Comparison of ENCODE assay signal across 13 cellular contexts in the genomic region with DNA sequence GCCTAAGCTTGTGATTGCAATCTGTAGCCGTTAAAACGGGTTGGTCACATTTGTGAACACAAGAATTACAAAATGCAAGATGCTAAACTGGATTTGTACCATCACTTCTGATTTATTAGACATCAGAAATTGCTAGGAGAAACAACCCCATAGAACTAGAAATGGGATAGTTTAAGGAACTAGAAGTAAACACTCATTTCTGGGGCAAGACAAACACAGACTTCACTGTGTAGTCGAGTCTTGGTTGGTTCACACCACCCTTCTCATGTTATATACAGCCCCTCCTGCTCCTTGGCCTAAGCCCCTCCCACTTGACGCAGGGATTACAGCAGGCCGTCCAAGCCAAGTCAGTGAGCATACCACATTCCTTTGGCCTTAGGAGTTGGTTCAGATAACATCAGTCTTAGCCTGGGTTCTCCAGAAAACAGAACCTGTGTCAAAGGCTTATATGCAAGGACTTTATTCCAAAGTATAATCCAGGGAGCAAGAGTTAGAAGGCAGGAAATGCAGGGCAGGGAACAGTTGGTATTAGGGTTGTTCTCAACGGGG. TPM values are rescaled to one million over a fixed set of nuclear protein-coding genes. Genes with fewer than 3 reads are reported as not detected.
A peak's percentile ranks its signal among the peaks of the same experiment; 100 is the strongest.
DNase-seq lines count a peak whose midpoint lies in the region; ATAC-seq and TF ChIP-seq lines count a peak whose summit lies in the region.
"Had no signal": no experiment of that assay in that cellular context is flagged by ENCODE, and none has a peak within 500 bp of the region (broad histone marks: within the 10 kb centered on the region; RNA-seq: fewer than 3 reads in every experiment).

No MANE protein-coding gene starts in this region.

- no peak overlapping the region for H3K4me3 Mint-ChIP-seq in progenitor cell of endocrine pancreas (ENCODE audit: low read depth)
- H3K4me3 Mint-ChIP-seq: activated CD4-positive, alpha-beta T cell treated with anti-CD3 and anti-CD28 coated beads, Interleukin-2, amount 10 ng/mL, durations not matched to agents 24 days and 14 days; activated naive CD4-positive, alpha-beta T cell treated with anti-CD3 and anti-CD28 coated beads, Interleukin-2, amount 50 U/mL, for 24 hours; stimulated activated naive CD8-positive, alpha-beta T cell treated with anti-CD3 and anti-CD28 coated beads, Interleukin-15, Interleukin-2, amounts not matched to agents 100 ng/mL and 50 ng/mL, for 24 hours had no signal

- no peaks in the 10 kb centered on the region for H3K4me1 ChIP-seq in Karpas-422 (ENCODE audit: low read length)
- H3K4me1 ChIP-seq: BE2C, esophagus squamous epithelium had no signal

- no peaks in the 10 kb centered on the region for H3K9me3 Mint-ChIP-seq in progenitor cell of endocrine pancreas (ENCODE audit: low read depth)
- H3K9me3 Mint-ChIP-seq: stimulated activated naive CD8-positive, alpha-beta T cell treated with anti-CD3 and anti-CD28 coated beads, Interleukin-15, Interleukin-2, amounts not matched to agents 100 ng/mL and 50 ng/mL, for 24 hours had no signal

- H3K27me3 ChIP-seq in Karpas-422 (ENCODE audit: low read length): no peaks in the 10 kb centered on the region

- H3K36me3 Mint-ChIP-seq in progenitor cell of endocrine pancreas (ENCODE audit: insufficient read depth): no peaks in the 10 kb centered on the region

- in situ Hi-C loops in astrocyte of the spinal cord (cut with HindIII; ENCODE audit: low sequenced_read_pairs): no loop called here

- H4K20me1 ChIP-seq in Karpas-422 (ENCODE audit: insufficient read depth, low read depth, low read length): no peaks in the 10 kb centered on the region

- no peak overlapping the region for H3K27ac ChIP-seq in Karpas-422 (ENCODE audit: low read length)
- H3K27ac ChIP-seq: esophagus squamous epithelium had no signal

- no peak for ATAC-seq in GM21737 (IDR thresholded peaks at IDR 0.05; ENCODE audit: unreplicated experiment)

- no peaks in the 10 kb centered on the region for H3K9me2 ChIP-seq in Karpas-422 (replicated peaks; ENCODE audit: insufficient read depth, low read length)

- H3K9me3 ChIP-seq in Karpas-422 (ENCODE audit: low read length): no peaks in the 10 kb centered on the region
- H3K9me3 ChIP-seq: BE2C had no signal

- H3K36me3 ChIP-seq in Karpas-422 (ENCODE audit: insufficient read depth, low read length): no peaks in the 10 kb centered on the region
- H3K36me3 ChIP-seq: BE2C, esophagus squamous epithelium had no signal

- no peak for TF ChIP-seq CTCF in astrocyte of the spinal cord (IDR thresholded peaks at IDR 0.05; ENCODE audit: low read depth, low read length)
- TF ChIP-seq CTCF in progenitor cell of endocrine pancreas (IDR thresholded peaks at IDR 0.05; ENCODE audit: unreplicated experiment): no peak

- H3K79me2 ChIP-seq in Karpas-422 (ENCODE audit: low read length): no peaks in the 10 kb centered on the region

- H3K27me3 Mint-ChIP-seq in progenitor cell of endocrine pancreas: no peaks in the 10 kb centered on the region

- H2AFZ ChIP-seq in Karpas-422 (ENCODE audit: low read length): no peak overlapping the region

- H3K9ac ChIP-seq in Karpas-422 (ENCODE audit: low read length): no peak overlapping the region

- no peaks in the 10 kb centered on the region for H3K4me1 Mint-ChIP-seq in progenitor cell of endocrine pancreas (ENCODE audit: low read depth)
- H3K4me1 Mint-ChIP-seq: activated naive CD4-positive, alpha-beta T cell treated with anti-CD3 and anti-CD28 coated beads, Interleukin-2, amount 50 U/mL, for 24 hours had no signal

- no peak overlapping the region for H3K4me2 ChIP-seq in Karpas-422 (ENCODE audit: low read depth, low read length, poor library complexity, severe bottlenecking)

- H3K4me3 ChIP-seq in Karpas-422 (ENCODE audit: low read length) (no peak overlapping the region), astrocyte of the spinal cord (ENCODE audit: low read depth, low read length) (no peak overlapping the region)
- H3K4me3 ChIP-seq: esophagus squamous epithelium had no signal

- peak; percentile 90 for DNase-seq in AG08395 (ENCODE audit: low spot score)
- DNase-seq in Karpas-422: peak; percentile 29
- peak; percentile 78 for DNase-seq in astrocyte of the spinal cord (ENCODE audit: low read depth, low spot score)
- peak; percentile 59 for DNase-seq in kidney tubule cell (ENCODE audit: low spot score)
- no peak for DNase-seq in 8988T
- DNase-seq in NCI-H146 treated with DMSO at 0.1 percent for 48 hours (lab: John Stamatoyannopoulos, UW; ENCODE audit: unreplicated experiment): no peak
- DNase-seq in progenitor cell of endocrine pancreas (ENCODE audit: low spot score, unreplicated experiment): no peak
- DNase-seq: BE2C, esophagus squamous epithelium had no signal

- no peak overlapping the region for H3K27ac Mint-ChIP-seq in progenitor cell of endocrine pancreas
- H3K27ac Mint-ChIP-seq: activated CD4-positive, alpha-beta T cell treated with anti-CD3 and anti-CD28 coated beads, Interleukin-2, amount 10 ng/mL, durations not matched to agents 24 days and 14 days; activated naive CD4-positive, alpha-beta T cell treated with anti-CD3 and anti-CD28 coated beads, Interleukin-2, amount 50 U/mL, for 24 hours; stimulated activated naive CD8-positive, alpha-beta T cell treated with anti-CD3 and anti-CD28 coated beads, Interleukin-15, Interleukin-2, amounts not matched to agents 100 ng/mL and 50 ng/mL, for 24 hours had no signal

RNA-seq across cellular contexts. Expression of a gene that starts 2.0 kb away (rescaled TPM):
- 0.04 TPM in 1 of 2 replicates, not detected in the other for total RNA-seq in Karpas-422 (2014; rRNA removed; shearing (Covaris generic); ENCODE audit: low replicate concordance)
- 0.04 TPM in 1 of 2 replicates, not detected in the other for total RNA-seq in progenitor cell of endocrine pancreas
- total RNA-seq: activated CD4-positive, alpha-beta T cell treated with anti-CD3 and anti-CD28 coated beads, Interleukin-2, amount 10 ng/mL, durations not matched to agents 24 days and 14 days had no signal

RNA-seq across cellular contexts. Expression of a gene that starts 13.8 kb away (rescaled TPM):
- 9.9 and 15.3 TPM in 2 replicates for total RNA-seq in Karpas-422 (2014; rRNA removed; shearing (Covaris generic); ENCODE audit: low replicate concordance)
- total RNA-seq in progenitor cell of endocrine pancreas: 11.6 and 12.8 TPM in 2 replicates

Comparison
In these comparisons a context has a peak if more than half of its experiments do, and no peak if none do; other contexts are left out.
1. DNase-seq: peak in AG08395 (single experiment), Karpas-422 (single experiment), astrocyte of the spinal cord (single experiment) and kidney tubule cell (single experiment); none in 8988T (single experiment), NCI-H146 treated with DMSO at 0.1 percent for 48 hours (single experiment) and progenitor cell of endocrine pancreas (single experiment).